ENCODE assay signal across 6 cellular contexts in genomic region chr16:30076276-30076791, GRCh38. TPM values are rescaled to one million over a fixed set of nuclear protein-coding genes. Genes with fewer than 3 reads are reported as not detected.
DNase-seq lines count a peak whose midpoint lies in the region; ATAC-seq and TF ChIP-seq lines count a peak whose summit lies in the region.

No MANE protein-coding gene starts in this region.

- peak overlapping the region; percentile 84 for H3K4me3 ChIP-seq in neuron (ENCODE audit: low read length)

- no peaks in the 10 kb centered on the region for H3K9me3 ChIP-seq in neuron (ENCODE audit: low read length)

- peaks cover 68% of the 10 kb centered on the region for H3K36me3 Mint-ChIP-seq in MCF 10A (ENCODE audit: insufficient read depth, unreplicated experiment)

- no peaks in the 10 kb centered on the region for H3K27me3 Mint-ChIP-seq in MCF 10A (ENCODE audit: insufficient read depth, unreplicated experiment)

- peak overlapping the region; percentile 84 for H3K4me3 Mint-ChIP-seq in MCF 10A (ENCODE audit: unreplicated experiment)

- CTCF ChIA-PET in MCF 10A (lab: Yijun Ruan, JAX): interaction anchor here (0.6 to 2.2 kb wide), 4 partner anchors 15 to 48 kb away, joined by 3 to 24 read pairs (median 3); partner anchors contain the start of gene TBX6

- H3K9me3 Mint-ChIP-seq in MCF 10A (ENCODE audit: unreplicated experiment): no peaks in the 10 kb centered on the region

- peak overlapping the region; percentile 97 for H3K27ac Mint-ChIP-seq in MCF 10A (ENCODE audit: low read depth, unreplicated experiment)

- peaks cover 17% of the 10 kb centered on the region for H3K4me1 ChIP-seq in neuron (ENCODE audit: insufficient read depth, low read length)

- peak overlapping the region; percentile 71 for H2AFZ ChIP-seq in neuron (ENCODE audit: low read depth, low read length)

- TF ChIP-seq CTCF in C4-2B (conservative IDR thresholded peaks at IDR 0.05) (no peak), MCF 10A (IDR thresholded peaks at IDR 0.05; ENCODE audit: unreplicated experiment) (no peak)

- peak; percentile 21 for ATAC-seq in HG02981 (IDR thresholded peaks at IDR 0.05; ENCODE audit: unreplicated experiment)

- POLR2A ChIA-PET in MCF 10A (lab: Yijun Ruan, JAX): interaction anchor here (0.6 to 6.1 kb wide), 15 partner anchors 9 to 433 kb away, joined by 3 to 155 read pairs (median 4); partner anchors contain the start of genes ALDOA, CD2BP2, INO80E and KIF22

- peaks cover 44% of the 10 kb centered on the region for H3K36me3 ChIP-seq in neuron (ENCODE audit: insufficient read depth, low read length)

- DNase-seq in MCF 10A (ENCODE audit: unreplicated experiment): peak; percentile 30
- DNase-seq in effector CD8-positive, alpha-beta T cell (lab: John Stamatoyannopoulos, UW): no peak
- DNase-seq in mesenteric fat pad (ENCODE audit: low spot score): no peak

- intact Hi-C loops in MCF 10A (cut with micrococcal nuclease): loop anchor here (1.0 kb wide), 1 partner anchor 10 kb away; no protein-coding TSS in a partner anchor

- peaks cover 20% of the 10 kb centered on the region for H3K4me1 Mint-ChIP-seq in MCF 10A (ENCODE audit: insufficient read depth, unreplicated experiment)

- TSS peak; percentile 30 for BruUV-seq in MCF 10A (replicated peaks; lab: Mats Ljungman, UMichigan)

- H3K27ac ChIP-seq in C4-2B: peak overlapping the region; percentile 92

- no peaks in the 10 kb centered on the region for H3K27me3 ChIP-seq in neuron (ENCODE audit: insufficient read depth, low read length)

RNA-seq across cellular contexts. Expression of gene PPP4C, which starts 0.5 kb away (rescaled TPM):
- total RNA-seq in MCF 10A (2022) (93.2 and 99.7 TPM in 2 replicates), mesenteric fat pad (81.1 TPM)

RNA-seq across cellular contexts. Expression of gene ALDOA, which starts 10.8 kb away (rescaled TPM):
- total RNA-seq in MCF 10A (2022) (1,141 and 1,165 TPM in 2 replicates), mesenteric fat pad (1,236 TPM)

RNA-seq across cellular contexts. Expression of gene TBX6, which starts 15.4 kb away (rescaled TPM):
- total RNA-seq in MCF 10A (2022) (0.16 and 0.47 TPM in 2 replicates), mesenteric fat pad (0.67 TPM)

RNA-seq across cellular contexts. Expression of gene YPEL3, which starts 19.7 kb away (rescaled TPM):
- total RNA-seq in MCF 10A (2022) (8.8 and 9.2 TPM in 2 replicates), mesenteric fat pad (49.3 TPM)

RNA-seq across cellular contexts. Expression of gene GDPD3, which starts 37.0 kb away (rescaled TPM):
- total RNA-seq in MCF 10A (2022): 0.49 and 1.5 TPM in 2 replicates
- total RNA-seq in mesenteric fat pad: 4.3 TPM
